ENCODE assay signal across 23 cellular contexts in genomic region chr13:59464926-59465325, GRCh38.
"Had no signal": no experiment of that assay in that cellular context is flagged by ENCODE, and none has a peak within 500 bp of the region (broad histone marks: within the 10 kb centered on the region; RNA-seq: fewer than 3 reads in every experiment).

No MANE protein-coding gene starts in this region.

- ATAC-seq: left cardiac atrium; left lung; naive thymus-derived CD4-positive, alpha-beta T cell; right lobe of liver; stimulated activated naive CD8-positive, alpha-beta T cell treated with anti-CD3 and anti-CD28 coated beads, Interleukin-15, amount 100 ng/mL, for 72 hours; upper lobe of right lung had no signal

- H3K4me2 ChIP-seq: neural progenitor cell had no signal

- H3K36me3 ChIP-seq: esophagus squamous epithelium, left lung, neural progenitor cell, right lobe of liver, suprapubic skin, transverse colon, upper lobe of right lung, uterus had no signal

- H3K27ac ChIP-seq: esophagus squamous epithelium, left lung, neural progenitor cell, parathyroid adenoma, right lobe of liver, suprapubic skin, transverse colon, upper lobe of right lung, uterus had no signal

- H3K27me3 ChIP-seq: esophagus squamous epithelium, left lung, neural progenitor cell, right lobe of liver, suprapubic skin, transverse colon, upper lobe of right lung, uterus had no signal

- H2AFZ ChIP-seq: neural progenitor cell, parathyroid adenoma had no signal

- H3K79me2 ChIP-seq: parathyroid adenoma had no signal

- H3K4me1 ChIP-seq: esophagus squamous epithelium, left lung, parathyroid adenoma, right lobe of liver, suprapubic skin, transverse colon, upper lobe of right lung, uterus had no signal

- DNase-seq: effector memory CD4-positive, alpha-beta T cell; esophagus squamous epithelium; foreskin melanocyte; left cardiac atrium; left lung; mammary epithelial cell; mesendoderm; midbrain; naive thymus-derived CD4-positive, alpha-beta T cell; right lobe of liver; small intestine; stimulated activated CD4-positive, alpha-beta T cell treated with anti-CD3 and anti-CD28 coated beads, Interleukin-12 subunit alpha, Interleukin-12 subunit beta, amount 100 ng/mL, for 4 hours; stimulated activated CD4-positive, alpha-beta T cell treated with anti-CD3 and anti-CD28 coated beads, Interleukin-1b, Interleukin-23, amount 100 ng/mL, for 48 hours; stimulated activated CD4-positive, alpha-beta T cell treated with anti-CD3 and anti-CD28 coated beads, Interleukin-4, amount 100 ng/mL, for 1 hour; stimulated activated CD8-positive, alpha-beta memory T cell treated with anti-CD3 and anti-CD28 coated beads, Interleukin-4, amount 100 ng/mL, for 48 hours; stimulated activated naive CD4-positive, alpha-beta T cell; stimulated activated naive CD8-positive, alpha-beta T cell treated with anti-CD3 and anti-CD28 coated beads, Interleukin-15, amount 100 ng/mL, for 72 hours; transverse colon; upper lobe of right lung; uterus had no signal

- H3K9me3 ChIP-seq: esophagus squamous epithelium, right lobe of liver, suprapubic skin, transverse colon, upper lobe of right lung, uterus had no signal

- H3K4me3 ChIP-seq: esophagus squamous epithelium, left lung, neural progenitor cell, right lobe of liver, suprapubic skin, transverse colon, upper lobe of right lung, uterus had no signal

- H3K9ac ChIP-seq: neural progenitor cell, parathyroid adenoma had no signal
